In genomic region chr15:60729850-60730458, GRCh38 we compare ENCODE assay signal across 18 cellular contexts.
A peak's percentile ranks its signal among the peaks of the same experiment; 100 is the strongest.
DNase-seq lines count a peak whose midpoint lies in the region; ATAC-seq and TF ChIP-seq lines count a peak whose summit lies in the region.
"Had no signal": no experiment of that assay in that cellular context is flagged by ENCODE, and none has a peak within 500 bp of the region (broad histone marks: within the 10 kb centered on the region; RNA-seq: fewer than 3 reads in every experiment).

No MANE protein-coding gene starts in this region.

- intact Hi-C loops in activated CD4-positive, alpha-beta memory T cell treated with anti-CD3 and anti-CD28 coated beads for 36 hours (cut with micrococcal nuclease): loop anchor here (1.0 to 5.0 kb wide), 2 partner anchors 9 to 33 kb away; no protein-coding TSS in a partner anchor
- intact Hi-C loops in Calu3 (cut with micrococcal nuclease; ENCODE audit: unreplicated experiment): no loop called here

- peak; percentile 88 for ATAC-seq in stimulated activated effector memory CD8-positive, alpha-beta T cell treated with anti-CD3 and anti-CD28 coated beads, Interleukin-12 subunit alpha, Interleukin-12 subunit beta, amount 100 ng/mL, for 72 hours
- ATAC-seq in GM18511 (IDR thresholded peaks at IDR 0.05; ENCODE audit: unreplicated experiment): no peak
- ATAC-seq: GM23338, heart left ventricle, sciatic nerve had no signal

- DNase-seq in activated CD4-positive, alpha-beta memory T cell treated with anti-CD3 and anti-CD28 coated beads for 36 hours: peak; percentile 74
- DNase-seq in activated CD4-positive, alpha-beta memory T cell treated with anti-CD3 and anti-CD28 coated beads, Interleukin-2, amount 10 ng/mL, durations not matched to agents 7 days and 5 days: no peak
- DNase-seq in activated T-cell treated with anti-CD3 and anti-CD28 coated beads, Interleukin-2, amount 50 U/mL, for 24 hours: peak; percentile 45
- peak; percentile 38 for DNase-seq in stimulated activated CD4-positive, alpha-beta T cell treated with anti-CD3 and anti-CD28 coated beads, Interleukin-12 subunit alpha, Interleukin-12 subunit beta, amount 100 ng/mL, for 4 hours
- DNase-seq in stimulated activated effector memory CD8-positive, alpha-beta T cell treated with anti-CD3 and anti-CD28 coated beads, Interleukin-12 subunit alpha, Interleukin-12 subunit beta, amount 100 ng/mL, for 72 hours (ENCODE audit: low spot score in 2 of 2): no peak
- DNase-seq in Calu3 (no peak), OCI-M2 (lab: John Stamatoyannopoulos, UW; ENCODE audit: unreplicated experiment) (no peak)
- DNase-seq: GDM1, heart left ventricle, islet precursor cell, midbrain, MV-4-11, nucleus accumbens, trophoblast cell had no signal

- peaks cover 51% of the 10 kb centered on the region for H3K4me1 Mint-ChIP-seq in activated CD4-positive, alpha-beta memory T cell treated with anti-CD3 and anti-CD28 coated beads for 36 hours (ENCODE audit: low read depth)
- H3K4me1 Mint-ChIP-seq in activated CD4-positive, alpha-beta memory T cell treated with anti-CD3 and anti-CD28 coated beads, Interleukin-2, amount 10 ng/mL, durations not matched to agents 7 days and 5 days: peaks cover 10% of the 10 kb centered on the region
- H3K4me1 Mint-ChIP-seq in activated T-cell treated with anti-CD3 and anti-CD28 coated beads, Interleukin-2, amount 50 U/mL, for 24 hours (ENCODE audit: low read depth): peaks cover 59% of the 10 kb centered on the region
- H3K4me1 Mint-ChIP-seq in stimulated activated effector memory CD8-positive, alpha-beta T cell treated with anti-CD3 and anti-CD28 coated beads, Interleukin-12 subunit alpha, Interleukin-12 subunit beta, amount 100 ng/mL, for 72 hours: peaks cover 27% of the 10 kb centered on the region
- no peaks in the 10 kb centered on the region for H3K4me1 Mint-ChIP-seq in Calu3 (ENCODE audit: low read depth, unreplicated experiment)

- TF ChIP-seq CTCF in Calu3 (IDR thresholded peaks at IDR 0.05; ENCODE audit: unreplicated experiment): no peak

- CTCF ChIA-PET in activated CD4-positive, alpha-beta memory T cell treated with anti-CD3 and anti-CD28 coated beads for 36 hours (lab: Charles Lee): interaction anchor here (0.6 to 1.2 kb wide), 4 partner anchors 40 to 187 kb away, joined by 3 to 4 read pairs (median 3); no protein-coding TSS in a partner anchor
- CTCF ChIA-PET in activated CD4-positive, alpha-beta memory T cell treated with anti-CD3 and anti-CD28 coated beads, Interleukin-2, amount 10 ng/mL, durations not matched to agents 7 days and 5 days (lab: Charles Lee): interaction anchor here (0.6 kb wide), 1 partner anchor 869 kb away, joined by 3 read pairs; no protein-coding TSS in a partner anchor
- CTCF ChIA-PET in Calu3 (lab: Charles Lee): no interaction called here

- H3K4me3 Mint-ChIP-seq in activated CD4-positive, alpha-beta memory T cell treated with anti-CD3 and anti-CD28 coated beads for 36 hours: peak overlapping the region; percentile 61
- H3K4me3 Mint-ChIP-seq in activated CD4-positive, alpha-beta memory T cell treated with anti-CD3 and anti-CD28 coated beads, Interleukin-2, amount 10 ng/mL, durations not matched to agents 7 days and 5 days: no peak overlapping the region
- peak overlapping the region; percentile 41 for H3K4me3 Mint-ChIP-seq in activated T-cell treated with anti-CD3 and anti-CD28 coated beads, Interleukin-2, amount 50 U/mL, for 24 hours
- H3K4me3 Mint-ChIP-seq in stimulated activated effector memory CD8-positive, alpha-beta T cell treated with anti-CD3 and anti-CD28 coated beads, Interleukin-12 subunit alpha, Interleukin-12 subunit beta, amount 100 ng/mL, for 72 hours: no peak overlapping the region
- no peak overlapping the region for H3K4me3 Mint-ChIP-seq in Calu3 (ENCODE audit: low read depth, unreplicated experiment)
- H3K4me3 Mint-ChIP-seq: dendritic cell treated with granulocyte-macrophage colony-stimulating factor and Interleukin-4, amounts not matched to agents 40 ng/mL and 50 ng/mL, for 4 days; GM23338 had no signal

- H3K36me3 Mint-ChIP-seq in activated CD4-positive, alpha-beta memory T cell treated with anti-CD3 and anti-CD28 coated beads for 36 hours: peaks cover 18% of the 10 kb centered on the region
- H3K36me3 Mint-ChIP-seq in activated CD4-positive, alpha-beta memory T cell treated with anti-CD3 and anti-CD28 coated beads, Interleukin-2, amount 10 ng/mL, durations not matched to agents 7 days and 5 days (ENCODE audit: low read depth): peaks cover 7% of the 10 kb centered on the region
- peaks cover 19% of the 10 kb centered on the region for H3K36me3 Mint-ChIP-seq in activated T-cell treated with anti-CD3 and anti-CD28 coated beads, Interleukin-2, amount 50 U/mL, for 24 hours (ENCODE audit: low read depth)
- no peaks in the 10 kb centered on the region for H3K36me3 Mint-ChIP-seq in stimulated activated effector memory CD8-positive, alpha-beta T cell treated with anti-CD3 and anti-CD28 coated beads, Interleukin-12 subunit alpha, Interleukin-12 subunit beta, amount 100 ng/mL, for 72 hours
- no peaks in the 10 kb centered on the region for H3K36me3 Mint-ChIP-seq in Calu3 (ENCODE audit: insufficient read depth, unreplicated experiment)

- H3K27me3 Mint-ChIP-seq in activated CD4-positive, alpha-beta memory T cell treated with anti-CD3 and anti-CD28 coated beads for 36 hours: no peaks in the 10 kb centered on the region
- H3K27me3 Mint-ChIP-seq in activated CD4-positive, alpha-beta memory T cell treated with anti-CD3 and anti-CD28 coated beads, Interleukin-2, amount 10 ng/mL, durations not matched to agents 7 days and 5 days: no peaks in the 10 kb centered on the region
- no peaks in the 10 kb centered on the region for H3K27me3 Mint-ChIP-seq in activated T-cell treated with anti-CD3 and anti-CD28 coated beads, Interleukin-2, amount 50 U/mL, for 24 hours
- H3K27me3 Mint-ChIP-seq in Calu3 (ENCODE audit: unreplicated experiment): peaks cover 40% of the 10 kb centered on the region
- H3K27me3 Mint-ChIP-seq: dendritic cell treated with granulocyte-macrophage colony-stimulating factor and Interleukin-4, amounts not matched to agents 40 ng/mL and 50 ng/mL, for 4 days had no signal

- H3K27ac Mint-ChIP-seq in activated CD4-positive, alpha-beta memory T cell treated with anti-CD3 and anti-CD28 coated beads for 36 hours: peak overlapping the region; percentile 60
- H3K27ac Mint-ChIP-seq in activated CD4-positive, alpha-beta memory T cell treated with anti-CD3 and anti-CD28 coated beads, Interleukin-2, amount 10 ng/mL, durations not matched to agents 7 days and 5 days: no peak overlapping the region
- H3K27ac Mint-ChIP-seq in activated T-cell treated with anti-CD3 and anti-CD28 coated beads, Interleukin-2, amount 50 U/mL, for 24 hours: peak overlapping the region; percentile 70
- no peak overlapping the region for H3K27ac Mint-ChIP-seq in stimulated activated effector memory CD8-positive, alpha-beta T cell treated with anti-CD3 and anti-CD28 coated beads, Interleukin-12 subunit alpha, Interleukin-12 subunit beta, amount 100 ng/mL, for 72 hours
- H3K27ac Mint-ChIP-seq in Calu3 (ENCODE audit: unreplicated experiment): no peak overlapping the region
- H3K27ac Mint-ChIP-seq: dendritic cell treated with granulocyte-macrophage colony-stimulating factor and Interleukin-4, amounts not matched to agents 40 ng/mL and 50 ng/mL, for 4 days; GM23338 had no signal

- POLR2A ChIA-PET in activated CD4-positive, alpha-beta memory T cell treated with anti-CD3 and anti-CD28 coated beads for 36 hours (lab: Charles Lee): no interaction called here
- POLR2A ChIA-PET in activated CD4-positive, alpha-beta memory T cell treated with anti-CD3 and anti-CD28 coated beads, Interleukin-2, amount 10 ng/mL, durations not matched to agents 7 days and 5 days (lab: Charles Lee): interaction anchor here (0.6 kb wide), 2 partner anchors 10 kb away, joined by 3 read pairs; no protein-coding TSS in a partner anchor

- no TSS peak for BruUV-seq in Calu3 (replicated peaks; lab: Mats Ljungman, UMichigan)

- H3K9me3 Mint-ChIP-seq in activated CD4-positive, alpha-beta memory T cell treated with anti-CD3 and anti-CD28 coated beads for 36 hours: peaks cover 14% of the 10 kb centered on the region
- H3K9me3 Mint-ChIP-seq in activated CD4-positive, alpha-beta memory T cell treated with anti-CD3 and anti-CD28 coated beads, Interleukin-2, amount 10 ng/mL, durations not matched to agents 7 days and 5 days: peaks cover 15% of the 10 kb centered on the region
- peaks cover 15% of the 10 kb centered on the region for H3K9me3 Mint-ChIP-seq in activated T-cell treated with anti-CD3 and anti-CD28 coated beads, Interleukin-2, amount 50 U/mL, for 24 hours
- peaks cover 6% of the 10 kb centered on the region for H3K9me3 Mint-ChIP-seq in stimulated activated effector memory CD8-positive, alpha-beta T cell treated with anti-CD3 and anti-CD28 coated beads, Interleukin-12 subunit alpha, Interleukin-12 subunit beta, amount 100 ng/mL, for 72 hours
- H3K9me3 Mint-ChIP-seq in Calu3 (ENCODE audit: low read depth, unreplicated experiment): peaks cover 4% of the 10 kb centered on the region

Comparison
In these comparisons a context has a peak if more than half of its experiments do, and no peak if none do; other contexts are left out.
1. DNase-seq: peak in activated CD4-positive, alpha-beta memory T cell treated with anti-CD3 and anti-CD28 coated beads for 36 hours (single experiment), activated T-cell treated with anti-CD3 and anti-CD28 coated beads, Interleukin-2, amount 50 U/mL, for 24 hours (single experiment) and stimulated activated CD4-positive, alpha-beta T cell treated with anti-CD3 and anti-CD28 coated beads, Interleukin-12 subunit alpha, Interleukin-12 subunit beta, amount 100 ng/mL, for 4 hours (single experiment); none in activated CD4-positive, alpha-beta memory T cell treated with anti-CD3 and anti-CD28 coated beads, Interleukin-2, amount 10 ng/mL, durations not matched to agents 7 days and 5 days (single experiment), stimulated activated effector memory CD8-positive, alpha-beta T cell treated with anti-CD3 and anti-CD28 coated beads, Interleukin-12 subunit alpha, Interleukin-12 subunit beta, amount 100 ng/mL, for 72 hours (0 of 2), Calu3 (single experiment) and OCI-M2 (single experiment).
2. H3K27ac Mint-ChIP-seq: peak in activated CD4-positive, alpha-beta memory T cell treated with anti-CD3 and anti-CD28 coated beads for 36 hours (single experiment) and activated T-cell treated with anti-CD3 and anti-CD28 coated beads, Interleukin-2, amount 50 U/mL, for 24 hours (single experiment); none in activated CD4-positive, alpha-beta memory T cell treated with anti-CD3 and anti-CD28 coated beads, Interleukin-2, amount 10 ng/mL, durations not matched to agents 7 days and 5 days (single experiment), stimulated activated effector memory CD8-positive, alpha-beta T cell treated with anti-CD3 and anti-CD28 coated beads, Interleukin-12 subunit alpha, Interleukin-12 subunit beta, amount 100 ng/mL, for 72 hours (single experiment) and Calu3 (single experiment).
3. H3K4me3 Mint-ChIP-seq: peak in activated CD4-positive, alpha-beta memory T cell treated with anti-CD3 and anti-CD28 coated beads for 36 hours (single experiment) and activated T-cell treated with anti-CD3 and anti-CD28 coated beads, Interleukin-2, amount 50 U/mL, for 24 hours (single experiment); none in activated CD4-positive, alpha-beta memory T cell treated with anti-CD3 and anti-CD28 coated beads, Interleukin-2, amount 10 ng/mL, durations not matched to agents 7 days and 5 days (single experiment), stimulated activated effector memory CD8-positive, alpha-beta T cell treated with anti-CD3 and anti-CD28 coated beads, Interleukin-12 subunit alpha, Interleukin-12 subunit beta, amount 100 ng/mL, for 72 hours (single experiment) and Calu3 (single experiment).